2 cellular contexts compared by ENCODE assay signal in genomic region chr12:79689041-79689476, GRCh38.
TF ChIP-seq lines count a peak whose summit lies in the region.

No MANE protein-coding gene starts in this region.

TF ChIP-seq in SK-N-SH, 30 proteins besides CTCF, POLR2A, EP300 and RAD21 (continued from another document):
- TF ChIP-seq REST (IDR thresholded peaks at IDR 0.05; ENCODE audit: low read depth, low read length) = no peak
- TF ChIP-seq ZBTB33 (IDR thresholded peaks at IDR 0.05; ENCODE audit: borderline replicate concordance, low read depth) = no peak
- no peak for TF ChIP-seq MEF2A (IDR thresholded peaks at IDR 0.05; ENCODE audit: borderline replicate concordance, low read depth)
- TF ChIP-seq RCOR1 (IDR thresholded peaks at IDR 0.05; ENCODE audit: low read length) = no peak
- TF ChIP-seq TCF12 (IDR thresholded peaks at IDR 0.05) = no peak
- TF ChIP-seq RXRA (IDR thresholded peaks at IDR 0.05; ENCODE audit: borderline replicate concordance, low read depth) = no peak
- TF ChIP-seq MAX (IDR thresholded peaks at IDR 0.05; ENCODE audit: low read depth) = no peak
- TF ChIP-seq EZH2phosphoT487 (IDR thresholded peaks at IDR 0.05; ENCODE audit: borderline replicate concordance, low read depth) = no peak
- no peak for TF ChIP-seq MXI1 (IDR thresholded peaks at IDR 0.05; ENCODE audit: low read depth, low read length)
- TF ChIP-seq GABPA (IDR thresholded peaks at IDR 0.05; ENCODE audit: low read depth) = no peak
- no peak for TF ChIP-seq USF1 (IDR thresholded peaks at IDR 0.05; ENCODE audit: borderline replicate concordance, low read depth)
- TF ChIP-seq CHD2 (IDR thresholded peaks at IDR 0.05; ENCODE audit: low read length, partially characterized antibody) = no peak
- no peak for TF ChIP-seq NRF1 (IDR thresholded peaks at IDR 0.05; ENCODE audit: low read depth, low read length)

TF ChIP-seq in SK-N-SH treated with all-trans-retinoic acid at 6 μM for 48 hours, 23 proteins besides CTCF, POLR2A, EP300 and RAD21 (continued from another document):
- TF ChIP-seq CSRNP3 (CRISPR knock-in tag; IDR thresholded peaks at IDR 0.05) (no peak), ARNTL (CRISPR knock-in tag; IDR thresholded peaks at IDR 0.05; ENCODE audit: borderline replicate concordance, low read depth) (no peak), ZFP30 (CRISPR knock-in tag; IDR thresholded peaks at IDR 0.05) (no peak), GLIS3 (CRISPR knock-in tag; IDR thresholded peaks at IDR 0.05) (no peak), TOX (CRISPR knock-in tag; IDR thresholded peaks at IDR 0.05; ENCODE audit: borderline replicate concordance) (no peak), CREB5 (CRISPR knock-in tag; IDR thresholded peaks at IDR 0.05; ENCODE audit: low read depth) (no peak)
TF ChIP-seq in SK-N-SH treated with all-trans-retinoic acid at 6 μM for 48 hours: peak in this region for 0.
